21 cellular contexts compared by ENCODE assay signal in genomic region chr7:138512885-138513284, GRCh38.
"Had no signal": no experiment of that assay in that cellular context is flagged by ENCODE, and none has a peak within 500 bp of the region (broad histone marks: within the 10 kb centered on the region; RNA-seq: fewer than 3 reads in every experiment).

No MANE protein-coding gene starts in this region.

- H3K4me3 ChIP-seq: dorsolateral prefrontal cortex, esophagus muscularis mucosa, gastroesophageal sphincter, right atrium auricular region, thoracic aorta, transverse colon had no signal

- H3K27ac ChIP-seq: dorsolateral prefrontal cortex, epithelial cell of prostate, esophagus muscularis mucosa, gastroesophageal sphincter, neutrophil, right atrium auricular region, thoracic aorta, transverse colon had no signal

- DNase-seq: cortex of kidney; dorsolateral prefrontal cortex; effector CD8-positive, alpha-beta T cell; foreskin fibroblast; glutamatergic neuron; left colon; mammary epithelial cell; naive thymus-derived CD4-positive, alpha-beta T cell; nephron progenitor cell; stimulated activated CD4-positive, alpha-beta T cell treated with anti-CD3 and anti-CD28 coated beads, Interleukin-4, amount 100 ng/mL, for 1 hour; stimulated activated CD8-positive, alpha-beta memory T cell treated with anti-CD3 and anti-CD28 coated beads, Interleukin-4, amount 100 ng/mL, for 48 hours; stimulated activated naive B cell treated with anti-CD40 and anti-IgM and Interleukin-4, amounts not matched to agents 10 μg/mL and 1 μg/mL and 100 μg/mL, for 72 hours; stimulated activated naive CD8-positive, alpha-beta T cell treated with anti-CD3 and anti-CD28 coated beads, Interleukin-15, amount 100 ng/mL, for 72 hours; transverse colon had no signal

- H3K9me3 ChIP-seq: esophagus muscularis mucosa, gastroesophageal sphincter, neutrophil, right atrium auricular region, thoracic aorta, transverse colon had no signal

- H3K4me3 Mint-ChIP-seq: central memory CD8-positive, alpha-beta T cell; naive thymus-derived CD4-positive, alpha-beta T cell; nephron progenitor cell; stimulated activated naive B cell treated with anti-CD40 and anti-IgM and Interleukin-4, amounts not matched to agents 10 μg/mL and 1 μg/mL and 100 μg/mL, for 72 hours; stimulated activated naive CD8-positive, alpha-beta T cell treated with anti-CD3 and anti-CD28 coated beads, Interleukin-15, amount 100 ng/mL, for 72 hours had no signal

- H3K27ac Mint-ChIP-seq: nephron progenitor cell; stimulated activated naive B cell treated with anti-CD40 and anti-IgM and Interleukin-4, amounts not matched to agents 10 μg/mL and 1 μg/mL and 100 μg/mL, for 72 hours; stimulated activated naive CD8-positive, alpha-beta T cell treated with anti-CD3 and anti-CD28 coated beads, Interleukin-15, amount 100 ng/mL, for 72 hours had no signal

- H3K4me1 ChIP-seq: gastroesophageal sphincter, right atrium auricular region, transverse colon had no signal

- H3K4me1 Mint-ChIP-seq: nephron progenitor cell; stimulated activated naive CD8-positive, alpha-beta T cell treated with anti-CD3 and anti-CD28 coated beads, Interleukin-15, amount 100 ng/mL, for 72 hours had no signal

- H3K36me3 ChIP-seq: thoracic aorta had no signal

- H3K27me3 ChIP-seq: dorsolateral prefrontal cortex, esophagus muscularis mucosa, gastroesophageal sphincter, neutrophil, right atrium auricular region, transverse colon had no signal

- ATAC-seq: gastroesophageal sphincter; left colon; naive thymus-derived CD4-positive, alpha-beta T cell; stimulated activated naive B cell treated with anti-CD40 and anti-IgM and Interleukin-4, amounts not matched to agents 10 μg/mL and 1 μg/mL and 100 μg/mL, for 72 hours; stimulated activated naive CD8-positive, alpha-beta T cell treated with anti-CD3 and anti-CD28 coated beads, Interleukin-15, amount 100 ng/mL, for 72 hours had no signal

- H3K27me3 Mint-ChIP-seq: central memory CD8-positive, alpha-beta T cell; naive thymus-derived CD4-positive, alpha-beta T cell; stimulated activated naive B cell treated with anti-CD40 and anti-IgM and Interleukin-4, amounts not matched to agents 10 μg/mL and 1 μg/mL and 100 μg/mL, for 72 hours; stimulated activated naive CD8-positive, alpha-beta T cell treated with anti-CD3 and anti-CD28 coated beads, Interleukin-15, amount 100 ng/mL, for 72 hours had no signal

- H3K9me3 Mint-ChIP-seq: central memory CD8-positive, alpha-beta T cell had no signal
